ENCODE assay signal across 8 cellular contexts in genomic region chr5:119302916-119303897, GRCh38. TPM values are rescaled to one million over a fixed set of nuclear protein-coding genes. Genes with fewer than 3 reads are reported as not detected.
DNase-seq lines count a peak whose midpoint lies in the region; ATAC-seq and TF ChIP-seq lines count a peak whose summit lies in the region.

No MANE protein-coding gene starts in this region.

- in situ Hi-C loops in IMR-90 (cut with MboI; ENCODE audit: low sequenced_read_pairs) (no loop called here), mammary epithelial cell (cut with MboI; ENCODE audit: low sequenced_read_pairs in 2 of 2) (no loop called here), gastrocnemius medialis (cut with MboI; ENCODE audit: low sequenced_read_pairs in 4 of 4) (no loop called here)

- CTCF ChIA-PET in IMR-90 (lab: Yijun Ruan, JAX) (interaction anchor here (0.6 to 1.8 kb wide), 5 partner anchors 10 to 109 kb away, joined by 3 to 7 read pairs (median 6); no protein-coding TSS in a partner anchor), mammary epithelial cell (lab: Charles Lee; ENCODE audit: low non-redundant PET) (no interaction called here)

- H3K79me2 ChIP-seq in mammary epithelial cell (ENCODE audit: insufficient read depth, low read length), result peaks cover 38% of the 10 kb centered on the region

- intact Hi-C loops in IMR-90 (cut with micrococcal nuclease) (loop anchor here (1.0 kb wide), 1 partner anchor 35 kb away; no protein-coding TSS in a partner anchor), mammary epithelial cell (cut with micrococcal nuclease) (loop anchor here (2.0 kb wide), 2 partner anchors 22 to 34 kb away; no protein-coding TSS in a partner anchor), gastrocnemius medialis (cut with DNase I; ENCODE audit: low total_unique reads) (no loop called here)

- H3K4me1 ChIP-seq in IMR-90 (ENCODE audit: control insufficient read depth, insufficient read depth, low read length), result peaks cover 16% of the 10 kb centered on the region
- H3K4me1 ChIP-seq in mammary epithelial cell (ENCODE audit: insufficient read depth, low read length), result peaks cover 40% of the 10 kb centered on the region
- H3K4me1 ChIP-seq in muscle layer of duodenum (ENCODE audit: control insufficient read depth in 1 of 2, insufficient read depth in 2 of 2, low read length in 2 of 2), result peaks cover 0 to 17% of the 10 kb centered on the region in 2 donors
- H3K4me1 ChIP-seq in gastrocnemius medialis, result no peaks in the 10 kb centered on the region

- peak overlapping the region; percentile 48 for H3K4me2 ChIP-seq in IMR-90 (ENCODE audit: low read depth, low read length)
- H3K4me2 ChIP-seq in mammary epithelial cell (ENCODE audit: insufficient read depth, low read depth, low read length), result peak overlapping the region; percentile 74

- peak; percentile 26 for TF ChIP-seq RAD21 in IMR-90 (IDR thresholded peaks at IDR 0.05; ENCODE audit: low read length)

- peak overlapping the region; percentile 15 for H3K14ac ChIP-seq in IMR-90 (replicated peaks; ENCODE audit: low read depth, low read length)

- peak; percentile 33; the same call in 1 of the 2 replicates for TF ChIP-seq POLR2A in IMR-90 (IDR thresholded peaks at IDR 0.05; ENCODE audit: low read depth, low read length)
- TF ChIP-seq POLR2A in gastrocnemius medialis (IDR thresholded peaks at IDR 0.05), result no peak

- WGBS in IMR-90 (ENCODE audit: extremely low coverage in 2 of 2, insufficient read length in 1 of 2), 2 experiments, result no CpG with 5 or more reads among the region's 5 CpGs
- WGBS in mammary epithelial cell (ENCODE audit: low coverage, missing lambda C conversion rate), result 66% methylated on average over 5 of the region's 5 CpGs

- ATAC-seq in IMR-90 (ENCODE audit: low read depth) (peak; percentile 97), gastrocnemius medialis (no peak), HG03342 (IDR thresholded peaks at IDR 0.05; ENCODE audit: unreplicated experiment) (no peak)

- H3K27ac ChIP-seq in IMR-90 (ENCODE audit: insufficient read depth, low read length) (peak overlapping the region; percentile 91), mammary epithelial cell (ENCODE audit: insufficient read depth, low read depth, low read length) (peak overlapping the region; percentile 82), muscle layer of duodenum (ENCODE audit: low read length) (peak overlapping the region; percentile 34), gastrocnemius medialis (no peak overlapping the region)

- peak overlapping the region; percentile 66 for H3K4ac ChIP-seq in IMR-90 (ENCODE audit: low read depth, low read length)

- DNase-seq in GM03348 (ENCODE audit: low spot score) (peak; percentile 87), IMR-90 (peak; percentile 99), mammary epithelial cell (peak; percentile 97), gastrocnemius medialis (no peak), GM19238 (ENCODE audit: insufficient read length, low spot score) (no peak)
- no peak for DNase-seq in NK-92 treated with Interleukin-12 subunit alpha and Interleukin-12 subunit beta, amount 100 ng/mL, for 24 hours (lab: John Stamatoyannopoulos, UW)

- peak overlapping the region; percentile 31 for H4K5ac ChIP-seq in IMR-90 (ENCODE audit: low read depth, low read length)

- H4K91ac ChIP-seq in IMR-90 (ENCODE audit: insufficient read depth, low read depth, low read length), result peak overlapping the region; percentile 89

- peak overlapping the region; percentile 84 for H2AK5ac ChIP-seq in IMR-90 (ENCODE audit: low read depth, low read length)

- peak overlapping the region; percentile 58 for H3K18ac ChIP-seq in IMR-90 (ENCODE audit: low read depth, low read length)

- H3K27me3 ChIP-seq in IMR-90 (ENCODE audit: control insufficient read depth, insufficient read depth, low read length), result no peaks in the 10 kb centered on the region
- H3K27me3 ChIP-seq in mammary epithelial cell (ENCODE audit: insufficient read depth, low read length), result no peaks in the 10 kb centered on the region
- H3K27me3 ChIP-seq in muscle layer of duodenum (ENCODE audit: low read depth, low read length), result no peaks in the 10 kb centered on the region
- no peaks in the 10 kb centered on the region for H3K27me3 ChIP-seq in gastrocnemius medialis

- peak overlapping the region; percentile 86 for H2BK120ac ChIP-seq in IMR-90 (ENCODE audit: low read depth, low read length)

- peak overlapping the region; percentile 50; the same call in 1 of the 2 replicates for H3K56ac ChIP-seq in IMR-90 (ENCODE audit: extremely low read depth, insufficient read depth, low read length)

- H3K9me1 ChIP-seq in IMR-90 (ENCODE audit: insufficient read depth, low read length), result peaks cover 3% of the 10 kb centered on the region

- BruUV-seq in IMR-90 (replicated peaks; lab: Mats Ljungman, UMichigan) (no TSS peak), mammary epithelial cell (replicated peaks; lab: Mats Ljungman, UMichigan) (TSS peak; percentile 57)

- H3K9ac ChIP-seq in IMR-90 (ENCODE audit: low read depth, low read length) (peak overlapping the region; percentile 22), mammary epithelial cell (ENCODE audit: insufficient read depth, low read length) (peak overlapping the region; percentile 58)

- H4K8ac ChIP-seq in IMR-90 (ENCODE audit: low read depth in 2 of 2, low read length in 2 of 2), result peak overlapping the region; percentile 3 to 64; a peak in 2 of 4 replicates

- H2AFZ ChIP-seq in IMR-90 (replicated peaks; ENCODE audit: low read length, poor library complexity), result peak overlapping the region; percentile 48
- H2AFZ ChIP-seq in mammary epithelial cell (ENCODE audit: low read depth, low read length), result peak overlapping the region; percentile 47

- H2BK15ac ChIP-seq in IMR-90 (ENCODE audit: low read depth, low read length), result peak overlapping the region; percentile 68; the same call in 2 of the 3 replicates

- H3K4me3 ChIP-seq in IMR-90 (ENCODE audit: insufficient read depth, low read depth, low read length) (no peak overlapping the region), mammary epithelial cell (replicated peaks in 1 of 3; ENCODE audit: insufficient read depth in 1 of 3, low read depth in 2 of 3, low read length in 3 of 3) (no peak overlapping the region), muscle layer of duodenum (ENCODE audit: low read depth in 1 of 2, low read length in 2 of 2) (no peak overlapping the region), gastrocnemius medialis (no peak overlapping the region)

- H2BK5ac ChIP-seq in IMR-90 (ENCODE audit: low read depth, low read length, poor library complexity, severe bottlenecking), result peak overlapping the region; percentile 94

- dilution Hi-C loops in IMR-90 (cut with HindIII; ENCODE audit: low sequenced_read_pairs, unreplicated experiment), result no loop called here
- dilution Hi-C loops in mammary epithelial cell (cut with HindIII; ENCODE audit: low sequenced_read_pairs), result no loop called here

- no peaks in the 10 kb centered on the region for H3K36me3 ChIP-seq in IMR-90 (ENCODE audit: control insufficient read depth, insufficient read depth, low read length)
- H3K36me3 ChIP-seq in mammary epithelial cell (ENCODE audit: insufficient read depth, low read length), result no peaks in the 10 kb centered on the region
- no peaks in the 10 kb centered on the region for H3K36me3 ChIP-seq in muscle layer of duodenum (ENCODE audit: control insufficient read depth in 1 of 2, insufficient read depth in 2 of 2, low read length in 2 of 2)
- no peaks in the 10 kb centered on the region for H3K36me3 ChIP-seq in gastrocnemius medialis

- no peak; the same call in 1 of the 2 replicates for TF ChIP-seq CTCF in IMR-90 (conservative IDR thresholded peaks at IDR 0.05; ENCODE audit: low read depth, low read length)
- no peak for TF ChIP-seq CTCF in mammary epithelial cell (conservative IDR thresholded peaks at IDR 0.05 in 1 of 2, IDR thresholded peaks at IDR 0.05 in 1 of 2; ENCODE audit: extremely low read depth in 1 of 2, insufficient read depth in 1 of 2, low read depth in 1 of 2, low read length in 2 of 2)
- TF ChIP-seq CTCF in gastrocnemius medialis (IDR thresholded peaks at IDR 0.05 in 4 of 5, conservative IDR thresholded peaks at IDR 0.05 in 1 of 5), result no peak

- peak overlapping the region; percentile 76 for H2AK9ac ChIP-seq in IMR-90 (replicated peaks; ENCODE audit: low read depth, low read length, poor library complexity)

- H4K20me1 ChIP-seq in IMR-90 (ENCODE audit: insufficient read depth, low read length) (no peaks in the 10 kb centered on the region; the same call in 1 of the 2 replicates), mammary epithelial cell (ENCODE audit: insufficient read depth, low read length) (no peaks in the 10 kb centered on the region)

- peak overlapping the region; percentile 68 for H2BK20ac ChIP-seq in IMR-90 (ENCODE audit: low read depth, low read length)

- H3K23ac ChIP-seq in IMR-90 (ENCODE audit: low read depth, low read length), result peak overlapping the region; percentile 34

- H3K79me1 ChIP-seq in IMR-90 (ENCODE audit: low read depth in 1 of 2, low read length in 2 of 2), result peaks cover 13 to 32% of the 10 kb centered on the region in 2 experiments

- POLR2A ChIA-PET in IMR-90 (lab: Charles Lee; ENCODE audit: unreplicated experiment), result no interaction called here

- H3K9me3 ChIP-seq in IMR-90 (ENCODE audit: control insufficient read depth, insufficient read depth, low read length), result no peaks in the 10 kb centered on the region
- H3K9me3 ChIP-seq in mammary epithelial cell (replicated peaks; ENCODE audit: insufficient read depth, low read length), result no peaks in the 10 kb centered on the region
- H3K9me3 ChIP-seq in muscle layer of duodenum (ENCODE audit: control insufficient read depth in 1 of 2, low read length in 2 of 2), result no peaks in the 10 kb centered on the region
- no peaks in the 10 kb centered on the region for H3K9me3 ChIP-seq in gastrocnemius medialis

TF ChIP-seq in IMR-90, 13 proteins besides CTCF, POLR2A, EP300 and RAD21 (continues in another document):
- TF ChIP-seq NFE2L2 (IDR thresholded peaks at IDR 0.05; ENCODE audit: low read depth, low read length), result no peak
- TF ChIP-seq CHD1 (IDR thresholded peaks at IDR 0.05; ENCODE audit: low read depth, low read length), result no peak
- no peak for TF ChIP-seq USF2 (IDR thresholded peaks at IDR 0.05; ENCODE audit: low read depth, low read length)
- TF ChIP-seq CEBPB (IDR thresholded peaks at IDR 0.05; ENCODE audit: low read depth, low read length), result peak; percentile 88
- TF ChIP-seq BHLHE40 (IDR thresholded peaks at IDR 0.05; ENCODE audit: low read depth, low read length), result peak; percentile 85

RNA-seq across cellular contexts. Expression of gene TNFAIP8, which starts 52.6 kb away (rescaled TPM):
- 29.9 and 42.5 TPM in 2 replicates for total RNA-seq in IMR-90 (2012; rRNA removed)
- 16.2 and 20.3 TPM in 2 replicates for polyA plus RNA-seq in IMR-90 (2012; rRNA removed)
- 2.1 and 6.1 TPM in 2 replicates for polyA plus RNA-seq in IMR-90 (2012; cell fraction: cytosol; rRNA removed)
- polyA plus RNA-seq in IMR-90 (2012; cell fraction: nucleus; rRNA removed; ENCODE audit: low replicate concordance), result 1.7 and 6.6 TPM in 2 replicates
- total RNA-seq in mammary epithelial cell, result 10 to 100 TPM; 11.3 to 15.9 TPM
- polyA plus RNA-seq in mammary epithelial cell, result 15.4 TPM
- polyA minus RNA-seq in mammary epithelial cell, result 7.1 TPM
- 1 to 10 TPM in 3 of 4 donors, under 1 TPM in 1; 0.20 to 5.8 (median 2.0) TPM for total RNA-seq in gastrocnemius medialis

Comparison
In these comparisons a context has a peak if more than half of its experiments do, and no peak if none do; other contexts are left out.
1. DNase-seq: peak in GM03348 (single experiment), IMR-90 (single experiment) and mammary epithelial cell (single experiment); none in NK-92 treated with Interleukin-12 subunit alpha and Interleukin-12 subunit beta, amount 100 ng/mL, for 24 hours (single experiment), gastrocnemius medialis (0 of 2) and GM19238 (single experiment).
2. H3K27ac ChIP-seq: peak in IMR-90 (single experiment), mammary epithelial cell (single experiment) and muscle layer of duodenum (single experiment); none in gastrocnemius medialis (0 of 4).